Comparison of ENCODE assay signal across 10 cellular contexts in the genomic region with DNA sequence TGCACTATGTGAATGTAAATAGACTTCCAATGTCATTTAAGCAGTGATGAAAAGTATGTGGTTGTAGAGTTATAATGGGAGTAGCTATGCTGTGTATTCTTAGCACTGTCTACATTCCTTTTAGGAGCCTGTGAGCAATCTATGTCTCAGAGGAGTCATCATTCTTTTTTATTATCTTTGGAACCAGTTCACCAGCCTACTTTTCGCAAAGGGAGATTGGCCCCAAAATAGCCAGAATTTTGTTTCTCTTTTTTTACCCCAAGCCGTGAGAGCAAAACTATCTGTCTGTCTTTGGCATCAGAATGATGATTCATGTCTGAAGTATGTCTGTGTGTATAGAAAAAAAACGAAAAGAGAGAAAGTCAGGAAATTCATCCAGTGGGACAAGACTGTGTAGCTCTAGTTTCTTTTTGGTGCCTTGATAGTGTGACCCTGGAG. TPM values are rescaled to one million over a fixed set of nuclear protein-coding genes. Genes with fewer than 3 reads are reported as not detected.
DNase-seq lines count a peak whose midpoint lies in the region; ATAC-seq and TF ChIP-seq lines count a peak whose summit lies in the region.
"Had no signal": no experiment of that assay in that cellular context is flagged by ENCODE, and none has a peak within 500 bp of the region (broad histone marks: within the 10 kb centered on the region; RNA-seq: fewer than 3 reads in every experiment).

No MANE protein-coding gene starts in this region.

- H3K27ac ChIP-seq in fibroblast of lung (ENCODE audit: insufficient read depth, low read length) = no peak overlapping the region
- peak overlapping the region; percentile 89 for H3K27ac ChIP-seq in osteoblast (ENCODE audit: low read depth, low read length)
- H3K27ac ChIP-seq: prostate gland had no signal

- no peak overlapping the region for H3K9ac ChIP-seq in fibroblast of lung (ENCODE audit: insufficient read depth, low read length)

- no peaks in the 10 kb centered on the region for H3K27me3 Mint-ChIP-seq in activated T-cell treated with anti-CD3 and anti-CD28 coated beads, Interleukin-2, amount 50 U/mL, for 72 hours (ENCODE audit: low read depth)

- no peak overlapping the region for H3K4me3 ChIP-seq in fibroblast of lung (replicated peaks in 1 of 4; ENCODE audit: control extremely low read depth in 1 of 4, insufficient read depth in 1 of 4, low read depth in 3 of 4, low read length in 4 of 4)
- H3K4me3 ChIP-seq in osteoblast (ENCODE audit: insufficient read depth, low read length) = peak overlapping the region; percentile 34
- H3K4me3 ChIP-seq: prostate gland had no signal

- intact Hi-C loops in posterior cingulate gyrus (cut with DNase I) = no loop called here

- H3K27me3 ChIP-seq in fibroblast of lung (ENCODE audit: control insufficient read depth, insufficient read depth, low read length) (no peaks in the 10 kb centered on the region), osteoblast (ENCODE audit: insufficient read depth, low read length) (no peaks in the 10 kb centered on the region)

- H3K9me3 ChIP-seq in fibroblast of lung (ENCODE audit: control insufficient read depth, insufficient read depth, low read depth, low read length) = no peaks in the 10 kb centered on the region
- H3K9me3 ChIP-seq in osteoblast (ENCODE audit: low read depth, low read length) = no peaks in the 10 kb centered on the region
- H3K9me3 ChIP-seq: prostate gland had no signal

- H3K4me3 Mint-ChIP-seq in activated T-cell treated with anti-CD3 and anti-CD28 coated beads, Interleukin-2, amount 50 U/mL, for 72 hours = no peak overlapping the region

- H3K4me1 Mint-ChIP-seq in activated T-cell treated with anti-CD3 and anti-CD28 coated beads, Interleukin-2, amount 50 U/mL, for 72 hours (ENCODE audit: low read depth) = no peaks in the 10 kb centered on the region

- H3K4me1 ChIP-seq in fibroblast of lung (ENCODE audit: control insufficient read depth, extremely low read depth, insufficient read depth, low read length) (peaks cover 7% of the 10 kb centered on the region), osteoblast (ENCODE audit: insufficient read depth, low read length) (peaks cover 39% of the 10 kb centered on the region)

- H3K36me3 Mint-ChIP-seq in activated T-cell treated with anti-CD3 and anti-CD28 coated beads, Interleukin-2, amount 50 U/mL, for 72 hours (ENCODE audit: insufficient read depth in 2 of 2) = no peaks in the 10 kb centered on the region

- DNase-seq in AG20443 (ENCODE audit: low spot score) = peak; percentile 72
- DNase-seq in RKO (ENCODE audit: low spot score) = peak; percentile 46
- peak; percentile 92 to 97 for DNase-seq in fibroblast of lung (ENCODE audit: low read depth in 2 of 2)
- peak; percentile 49 for DNase-seq in osteoblast (ENCODE audit: insufficient read length, low spot score, missing footprints)
- DNase-seq in NCI-H774 (lab: John Stamatoyannopoulos, UW) = no peak
- no peak for DNase-seq in NK-92 treated with Interleukin-12 subunit alpha and Interleukin-12 subunit beta, amount 100 ng/mL, for 24 hours (lab: John Stamatoyannopoulos, UW)
- DNase-seq in posterior cingulate gyrus = no peak
- no peak for DNase-seq in activated T-cell treated with anti-CD3 and anti-CD28 coated beads, Interleukin-2, amount 50 U/mL, for 72 hours
- DNase-seq: effector CD8-positive, alpha-beta T cell had no signal

- H3K27ac Mint-ChIP-seq in activated T-cell treated with anti-CD3 and anti-CD28 coated beads, Interleukin-2, amount 50 U/mL, for 72 hours = no peak overlapping the region

- no peak for TF ChIP-seq CTCF in fibroblast of lung (conservative IDR thresholded peaks at IDR 0.05 in 1 of 2, IDR thresholded peaks at IDR 0.05 in 1 of 2; ENCODE audit: low read depth in 1 of 2, low read length in 2 of 2)
- no peak for TF ChIP-seq CTCF in osteoblast (IDR thresholded peaks at IDR 0.05; ENCODE audit: extremely low read depth, low read depth, low read length)

- H4K20me1 ChIP-seq in fibroblast of lung (ENCODE audit: control insufficient read depth, extremely low read depth, insufficient read depth, low read length) (no peaks in the 10 kb centered on the region), osteoblast (ENCODE audit: insufficient read depth, low read length) (no peaks in the 10 kb centered on the region)

- H3K9me3 Mint-ChIP-seq in activated T-cell treated with anti-CD3 and anti-CD28 coated beads, Interleukin-2, amount 50 U/mL, for 72 hours = no peaks in the 10 kb centered on the region

- no peak for ATAC-seq in activated T-cell treated with anti-CD3 and anti-CD28 coated beads, Interleukin-2, amount 50 U/mL, for 72 hours (replicated peaks in 1 of 2)

- H3K4me2 ChIP-seq in fibroblast of lung (ENCODE audit: extremely low read depth, insufficient read depth, low read length) (peak overlapping the region; percentile 64), osteoblast (ENCODE audit: insufficient read depth, low read length) (peak overlapping the region; percentile 73)

- H3K36me3 ChIP-seq in fibroblast of lung (ENCODE audit: control insufficient read depth, insufficient read depth, low read length) (no peaks in the 10 kb centered on the region), osteoblast (ENCODE audit: insufficient read depth, low read length) (no peaks in the 10 kb centered on the region)
- H3K36me3 ChIP-seq: prostate gland had no signal

- peaks cover 2% of the 10 kb centered on the region for H3K79me2 ChIP-seq in fibroblast of lung (ENCODE audit: control insufficient read depth, insufficient read depth, low read length)
- peaks cover 30% of the 10 kb centered on the region for H3K79me2 ChIP-seq in osteoblast (ENCODE audit: insufficient read depth, low read length)

- H2AFZ ChIP-seq in fibroblast of lung (ENCODE audit: low read length) (no peak overlapping the region), osteoblast (ENCODE audit: low read length) (no peak overlapping the region)

RNA-seq across cellular contexts. Expression of gene OSBPL9, which starts 44.2 kb away (rescaled TPM):
- total RNA-seq in fibroblast of lung = 72.4 and 90.7 TPM in 2 replicates
- polyA plus RNA-seq in fibroblast of lung = 41.9 and 62.5 TPM in 2 replicates
- polyA plus RNA-seq in fibroblast of lung (2012) = 26.0 and 34.7 TPM in 2 replicates
- polyA minus RNA-seq in fibroblast of lung (ENCODE audit: low replicate concordance) = 74.0 and 97.1 TPM in 2 replicates
- total RNA-seq in osteoblast = 87.9 and 96.4 TPM in 2 replicates
- total RNA-seq in activated T-cell treated with anti-CD3 and anti-CD28 coated beads, Interleukin-2, amount 50 U/mL, for 72 hours = 10 to 100 TPM; 59.0 to 59.7 TPM

Comparison
In these comparisons a context has a peak if more than half of its experiments do, and no peak if none do; other contexts are left out.
1. DNase-seq: peak in AG20443 (single experiment), RKO (single experiment), fibroblast of lung (2 of 2) and osteoblast (single experiment); none in NCI-H774 (single experiment), NK-92 treated with Interleukin-12 subunit alpha and Interleukin-12 subunit beta, amount 100 ng/mL, for 24 hours (single experiment), posterior cingulate gyrus (0 of 10) and activated T-cell treated with anti-CD3 and anti-CD28 coated beads, Interleukin-2, amount 50 U/mL, for 72 hours (0 of 2).